ENCODE assay signal across 1 cellular context in genomic region chr6:109853951-109854350, GRCh38.
TF ChIP-seq lines count a peak whose summit lies in the region.

No MANE protein-coding gene starts in this region.

TF ChIP-seq in K562, 482 proteins besides CTCF, POLR2A, EP300 and RAD21 (continued from another document):
- TF ChIP-seq L3MBTL2 (IDR thresholded peaks at IDR 0.05), result no peak
- no peak for TF ChIP-seq MAX (CRISPR knock-in tag; IDR thresholded peaks at IDR 0.05)
- TF ChIP-seq ZBTB7A (IDR thresholded peaks at IDR 0.05; ENCODE audit: borderline replicate concordance, control insufficient read depth, low read depth, low read length), result no peak
- no peak for TF ChIP-seq CHCHD3 (CRISPR knock-in tag; IDR thresholded peaks at IDR 0.05)
- no peak for TF ChIP-seq CEBPZ (IDR thresholded peaks at IDR 0.05; ENCODE audit: borderline replicate concordance, low read depth, low read length)
- TF ChIP-seq PBX2 (CRISPR knock-in tag; IDR thresholded peaks at IDR 0.05; ENCODE audit: low read depth), result no peak
- 0 out of 2 replicates have a peak, but pooled peaks have one; percentile 28 for TF ChIP-seq PBX2 (tag; conservative IDR thresholded peaks at IDR 0.05; ENCODE audit: low read depth)
